Comparison of ENCODE assay signal across 8 cellular contexts in the genomic region with DNA sequence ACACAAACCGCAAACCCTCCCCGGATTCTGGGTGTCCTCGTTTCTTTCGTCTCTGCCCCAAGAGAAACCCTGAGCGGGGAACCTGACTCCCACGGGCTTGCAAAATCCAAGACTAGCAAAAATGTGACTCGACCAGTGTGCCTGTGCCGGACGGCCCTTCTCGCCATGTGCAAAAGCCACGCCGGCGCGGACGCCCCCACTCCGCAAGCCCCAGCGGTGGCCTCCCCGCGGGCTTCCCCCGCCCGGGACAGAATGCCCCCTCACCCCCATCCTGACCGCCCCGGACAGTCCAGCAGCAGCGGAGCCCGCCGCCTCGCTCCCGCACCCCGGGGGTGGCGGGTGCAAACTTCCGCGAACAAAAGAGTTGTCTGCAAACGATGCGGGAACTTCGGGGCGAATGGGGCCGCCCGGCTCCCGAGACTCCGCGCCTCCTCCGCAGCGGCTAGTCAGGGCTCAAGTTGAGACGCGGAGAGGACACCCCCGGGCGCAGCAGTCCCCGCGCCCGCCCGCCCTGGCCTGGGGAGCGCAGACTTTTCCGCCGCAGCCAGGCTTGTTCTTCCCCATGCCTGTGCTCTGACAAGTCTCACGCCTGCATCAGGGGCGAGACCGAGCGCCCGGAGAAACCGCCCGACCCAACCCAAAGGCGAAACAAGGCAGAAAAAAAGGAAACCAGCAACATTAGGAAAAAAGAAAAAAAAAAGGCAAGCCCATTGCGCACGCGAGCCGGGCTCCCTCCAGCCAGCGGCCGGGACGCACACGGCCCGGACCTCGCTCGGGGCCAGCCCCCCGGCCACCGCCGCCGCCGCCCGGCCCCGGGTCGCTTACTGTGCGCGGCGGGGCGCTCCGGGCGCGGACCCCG. TPM values are rescaled to one million over a fixed set of nuclear protein-coding genes. Genes with fewer than 3 reads are reported as not detected.
A peak's percentile ranks its signal among the peaks of the same experiment; 100 is the strongest.
DNase-seq lines count a peak whose midpoint lies in the region; ATAC-seq and TF ChIP-seq lines count a peak whose summit lies in the region.

No MANE protein-coding gene starts in this region.

- H4K20me1 ChIP-seq in neural progenitor cell (ENCODE audit: low read depth) = peaks cover 58% of the 10 kb centered on the region

- H3K4me1 Mint-ChIP-seq in activated CD8-positive, alpha-beta T cell treated with anti-CD3 and anti-CD28 coated beads for 36 hours (ENCODE audit: low read depth) = peaks cover 54% of the 10 kb centered on the region
- H3K4me1 Mint-ChIP-seq in neural progenitor cell = peaks cover 60% of the 10 kb centered on the region

- H3K36me3 ChIP-seq in neural progenitor cell = no peaks in the 10 kb centered on the region

- H3K27me3 Mint-ChIP-seq in activated CD8-positive, alpha-beta T cell treated with anti-CD3 and anti-CD28 coated beads for 36 hours = peaks cover 1% of the 10 kb centered on the region
- H3K27me3 Mint-ChIP-seq in neural progenitor cell (ENCODE audit: insufficient read depth, low read depth) = peaks cover 3% of the 10 kb centered on the region

- H3K4me3 ChIP-seq in fibroblast of mammary gland (ENCODE audit: control insufficient read depth, low read depth, low read length) (peak overlapping the region; percentile 69), neural progenitor cell (peak overlapping the region; percentile 93)

- POLR2A ChIA-PET in activated CD8-positive, alpha-beta T cell treated with anti-CD3 and anti-CD28 coated beads for 36 hours (lab: Charles Lee) = interaction anchor here (0.7 to 7.7 kb wide), 6 partner anchors 10 to 116 kb away, joined by 3 to 39 read pairs (median 7); no protein-coding TSS in a partner anchor

- CTCF ChIA-PET in activated CD8-positive, alpha-beta T cell treated with anti-CD3 and anti-CD28 coated beads for 36 hours (lab: Charles Lee) = interaction anchor here (1.0 to 4.9 kb wide), 11 partner anchors 15 to 214 kb away, joined by 3 to 91 read pairs (median 29); no protein-coding TSS in a partner anchor

- intact Hi-C loops in activated CD8-positive, alpha-beta T cell treated with anti-CD3 and anti-CD28 coated beads for 36 hours (cut with micrococcal nuclease) = loop anchor here (5.0 kb wide), 4 partner anchors 56 to 211 kb away; no protein-coding TSS in a partner anchor

- H3F3A ChIP-seq in neural progenitor cell (ENCODE audit: low read depth) = peaks cover 80% of the 10 kb centered on the region

- TF ChIP-seq CTCF in activated CD8-positive, alpha-beta T cell treated with anti-CD3 and anti-CD28 coated beads for 36 hours (IDR thresholded peaks at IDR 0.05) = no peak
- TF ChIP-seq CTCF in fibroblast of mammary gland (conservative IDR thresholded peaks at IDR 0.05; ENCODE audit: control insufficient read depth, insufficient read depth, low read depth, low read length) (no peak), neural progenitor cell (IDR thresholded peaks at IDR 0.05) (no peak)

- peak overlapping the region; percentile 99 for H3K4me2 ChIP-seq in neural progenitor cell

- no peak overlapping the region for H3K27ac ChIP-seq in neural progenitor cell

- peak; percentile 55 for DNase-seq in stimulated activated CD4-positive, alpha-beta T cell treated with anti-CD3 and anti-CD28 coated beads, Interleukin-15, amount 100 ng/mL, for 24 hours
- no peak for DNase-seq in stimulated activated CD4-positive, alpha-beta T cell treated with anti-CD3 and anti-CD28 coated beads, Interleukin-2, amount 100 ng/mL, for 48 hours
- DNase-seq in HuH-7.5 (ENCODE audit: low spot score) (peak; percentile 36), fibroblast of mammary gland (ENCODE audit: low read depth) (no peak), neural progenitor cell (ENCODE audit: low spot score) (peak; percentile 63), NCI-H226 (no peak), NCI-H524 (lab: John Stamatoyannopoulos, UW) (no peak)
- peak; percentile 44 for DNase-seq in activated CD8-positive, alpha-beta T cell treated with anti-CD3 and anti-CD28 coated beads for 36 hours

- no peaks in the 10 kb centered on the region for H3K9me3 Mint-ChIP-seq in activated CD8-positive, alpha-beta T cell treated with anti-CD3 and anti-CD28 coated beads for 36 hours
- H3K9me3 Mint-ChIP-seq in neural progenitor cell = no peaks in the 10 kb centered on the region

- peaks cover 42% of the 10 kb centered on the region for H3K79me2 ChIP-seq in neural progenitor cell (ENCODE audit: low read depth)

- peak overlapping the region; percentile 87 for H3K4me3 Mint-ChIP-seq in activated CD8-positive, alpha-beta T cell treated with anti-CD3 and anti-CD28 coated beads for 36 hours
- peak overlapping the region; percentile 99 for H3K4me3 Mint-ChIP-seq in neural progenitor cell

- peaks cover 52% of the 10 kb centered on the region for H3K4me1 ChIP-seq in neural progenitor cell

- peak; percentile 18 for ATAC-seq in activated CD8-positive, alpha-beta T cell treated with anti-CD3 and anti-CD28 coated beads for 36 hours

- no peaks in the 10 kb centered on the region for H3K9me3 ChIP-seq in neural progenitor cell (ENCODE audit: low read depth)

- H3K9ac ChIP-seq in neural progenitor cell = peak overlapping the region; percentile 36

- peak overlapping the region; percentile 65 for H2AFZ ChIP-seq in neural progenitor cell (replicated peaks)

- no peaks in the 10 kb centered on the region for H3K27me3 ChIP-seq in neural progenitor cell

- H3K27ac Mint-ChIP-seq in activated CD8-positive, alpha-beta T cell treated with anti-CD3 and anti-CD28 coated beads for 36 hours = peak overlapping the region; percentile 90
- H3K27ac Mint-ChIP-seq in neural progenitor cell = no peak overlapping the region

- peaks cover 3% of the 10 kb centered on the region for H3K36me3 Mint-ChIP-seq in activated CD8-positive, alpha-beta T cell treated with anti-CD3 and anti-CD28 coated beads for 36 hours (ENCODE audit: low read depth)
- H3K36me3 Mint-ChIP-seq in neural progenitor cell = peaks cover 1% of the 10 kb centered on the region

RNA-seq across cellular contexts. Expression of a gene that starts 0.8 kb away (rescaled TPM):
- 10 to 100 TPM; 15.1 to 18.0 TPM for total RNA-seq in activated CD8-positive, alpha-beta T cell treated with anti-CD3 and anti-CD28 coated beads for 36 hours
- total RNA-seq in neural progenitor cell (ENCODE audit: low replicate concordance) = 15.3 and 44.1 TPM in 2 replicates

RNA-seq across cellular contexts. Expression of a gene that starts 48.3 kb away (rescaled TPM):
- total RNA-seq in activated CD8-positive, alpha-beta T cell treated with anti-CD3 and anti-CD28 coated beads for 36 hours = 10 to 100 TPM; 24.2 to 25.7 TPM
- 41.0 and 41.8 TPM in 2 replicates for total RNA-seq in neural progenitor cell (ENCODE audit: low replicate concordance)

RNA-seq across cellular contexts. Expression of a gene that starts 58.2 kb away (rescaled TPM):
- 10 to 100 TPM; 18.1 to 18.5 TPM for total RNA-seq in activated CD8-positive, alpha-beta T cell treated with anti-CD3 and anti-CD28 coated beads for 36 hours
- 15.8 and 27.4 TPM in 2 replicates for total RNA-seq in neural progenitor cell (ENCODE audit: low replicate concordance)

Comparison
In these comparisons a context has a peak if more than half of its experiments do, and no peak if none do; other contexts are left out.
1. DNase-seq: peak in stimulated activated CD4-positive, alpha-beta T cell treated with anti-CD3 and anti-CD28 coated beads, Interleukin-15, amount 100 ng/mL, for 24 hours (single experiment), HuH-7.5 (single experiment), activated CD8-positive, alpha-beta T cell treated with anti-CD3 and anti-CD28 coated beads for 36 hours (single experiment) and neural progenitor cell (single experiment); none in stimulated activated CD4-positive, alpha-beta T cell treated with anti-CD3 and anti-CD28 coated beads, Interleukin-2, amount 100 ng/mL, for 48 hours (0 of 2), fibroblast of mammary gland (single experiment), NCI-H226 (single experiment) and NCI-H524 (0 of 2).